ENCODE assay signal across 8 cellular contexts in genomic region chr2:224938670-224939309, GRCh38.
DNase-seq lines count a peak whose midpoint lies in the region; ATAC-seq and FAIRE-seq lines count a peak whose summit lies in the region.

No MANE protein-coding gene starts in this region.

- ATAC-seq in GM19025 (IDR thresholded peaks at IDR 0.05; ENCODE audit: low read depth, unreplicated experiment): peak; percentile 32
- peak; percentile 40 for ATAC-seq in HG02852 (IDR thresholded peaks at IDR 0.05; ENCODE audit: unreplicated experiment)

- DNase-seq in SHP77 (lab: John Stamatoyannopoulos, UW) (peak; percentile 54 to 68), amniotic stem cell (lab: John Stamatoyannopoulos, UW) (no peak), DMS79 treated with DMSO at 0.1 percent for 48 hours (lab: John Stamatoyannopoulos, UW) (no peak), mesenteric fat pad (ENCODE audit: low spot score) (no peak)
- no peak for DNase-seq in NK-92 treated with Interleukin-12 subunit alpha and Interleukin-12 subunit beta, amount 100 ng/mL, for 24 hours (lab: John Stamatoyannopoulos, UW)

- FAIRE-seq in islet of Langerhans (lab: Jason Lieb, UNC): peak; percentile 89

Comparison
In these comparisons a context has a peak if more than half of its experiments do, and no peak if none do; other contexts are left out.
1. DNase-seq: peak in SHP77 (2 of 2); none in amniotic stem cell (single experiment), NK-92 treated with Interleukin-12 subunit alpha and Interleukin-12 subunit beta, amount 100 ng/mL, for 24 hours (single experiment), DMS79 treated with DMSO at 0.1 percent for 48 hours (single experiment) and mesenteric fat pad (single experiment).